In the genomic region with DNA sequence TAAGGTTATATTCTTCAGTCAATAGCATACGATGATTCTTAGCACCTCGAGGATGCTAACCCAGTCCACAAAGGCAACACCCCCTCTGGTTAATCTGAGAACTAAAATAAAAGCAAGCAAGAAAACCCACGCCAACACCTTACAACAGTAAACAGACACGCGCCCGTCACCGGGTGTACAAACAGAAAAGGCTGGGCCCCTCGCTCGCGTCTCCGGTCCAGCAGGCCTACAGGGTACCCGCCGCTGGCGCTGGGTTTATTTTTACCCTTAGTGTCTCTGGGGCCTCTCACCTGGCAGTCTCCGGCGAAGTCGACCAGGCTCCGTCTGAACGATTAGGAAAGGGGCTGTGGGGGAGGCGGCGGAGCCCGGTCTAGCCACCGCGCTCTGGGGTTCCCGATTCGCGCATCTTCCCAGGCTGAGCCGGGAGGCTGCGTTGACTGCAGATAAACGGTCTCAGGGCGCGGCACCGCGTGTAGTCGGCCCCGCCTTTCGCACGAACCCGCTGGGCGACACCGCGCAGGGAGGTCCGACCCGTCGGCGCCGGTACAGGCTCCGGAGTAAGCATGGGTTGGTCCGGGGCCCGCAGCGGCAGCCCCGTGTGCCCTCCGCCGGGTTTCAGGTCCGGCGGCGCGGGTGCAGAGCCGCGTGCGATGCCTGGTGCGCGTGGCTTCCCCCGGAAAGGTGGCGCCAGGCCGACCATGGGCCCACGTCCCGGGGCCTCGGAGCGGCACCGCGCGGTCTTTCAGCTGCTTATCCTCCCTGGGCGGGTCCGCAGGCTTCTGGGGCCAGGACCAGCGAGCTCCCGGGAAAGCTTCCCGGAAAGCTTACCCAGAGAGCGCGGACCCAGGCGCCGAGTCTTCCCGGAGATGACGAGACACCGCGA, we compare ENCODE assay signal across 1 cellular context.
TF ChIP-seq lines count a peak whose summit lies in the region.

A gene with protein sequence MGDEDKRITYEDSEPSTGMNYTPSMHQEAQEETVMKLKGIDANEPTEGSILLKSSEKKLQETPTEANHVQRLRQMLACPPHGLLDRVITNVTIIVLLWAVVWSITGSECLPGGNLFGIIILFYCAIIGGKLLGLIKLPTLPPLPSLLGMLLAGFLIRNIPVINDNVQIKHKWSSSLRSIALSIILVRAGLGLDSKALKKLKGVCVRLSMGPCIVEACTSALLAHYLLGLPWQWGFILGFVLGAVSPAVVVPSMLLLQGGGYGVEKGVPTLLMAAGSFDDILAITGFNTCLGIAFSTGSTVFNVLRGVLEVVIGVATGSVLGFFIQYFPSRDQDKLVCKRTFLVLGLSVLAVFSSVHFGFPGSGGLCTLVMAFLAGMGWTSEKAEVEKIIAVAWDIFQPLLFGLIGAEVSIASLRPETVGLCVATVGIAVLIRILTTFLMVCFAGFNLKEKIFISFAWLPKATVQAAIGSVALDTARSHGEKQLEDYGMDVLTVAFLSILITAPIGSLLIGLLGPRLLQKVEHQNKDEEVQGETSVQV (minus strand): TSS at position 868 of the 883 bp plus-strand sequence. CDS start 9,211 bp downstream, outside the sequence.

TF ChIP-seq in K562, 482 proteins besides CTCF, POLR2A, EP300 and RAD21 (continued from another document and continues in another):
- TF ChIP-seq, protein P1, sequence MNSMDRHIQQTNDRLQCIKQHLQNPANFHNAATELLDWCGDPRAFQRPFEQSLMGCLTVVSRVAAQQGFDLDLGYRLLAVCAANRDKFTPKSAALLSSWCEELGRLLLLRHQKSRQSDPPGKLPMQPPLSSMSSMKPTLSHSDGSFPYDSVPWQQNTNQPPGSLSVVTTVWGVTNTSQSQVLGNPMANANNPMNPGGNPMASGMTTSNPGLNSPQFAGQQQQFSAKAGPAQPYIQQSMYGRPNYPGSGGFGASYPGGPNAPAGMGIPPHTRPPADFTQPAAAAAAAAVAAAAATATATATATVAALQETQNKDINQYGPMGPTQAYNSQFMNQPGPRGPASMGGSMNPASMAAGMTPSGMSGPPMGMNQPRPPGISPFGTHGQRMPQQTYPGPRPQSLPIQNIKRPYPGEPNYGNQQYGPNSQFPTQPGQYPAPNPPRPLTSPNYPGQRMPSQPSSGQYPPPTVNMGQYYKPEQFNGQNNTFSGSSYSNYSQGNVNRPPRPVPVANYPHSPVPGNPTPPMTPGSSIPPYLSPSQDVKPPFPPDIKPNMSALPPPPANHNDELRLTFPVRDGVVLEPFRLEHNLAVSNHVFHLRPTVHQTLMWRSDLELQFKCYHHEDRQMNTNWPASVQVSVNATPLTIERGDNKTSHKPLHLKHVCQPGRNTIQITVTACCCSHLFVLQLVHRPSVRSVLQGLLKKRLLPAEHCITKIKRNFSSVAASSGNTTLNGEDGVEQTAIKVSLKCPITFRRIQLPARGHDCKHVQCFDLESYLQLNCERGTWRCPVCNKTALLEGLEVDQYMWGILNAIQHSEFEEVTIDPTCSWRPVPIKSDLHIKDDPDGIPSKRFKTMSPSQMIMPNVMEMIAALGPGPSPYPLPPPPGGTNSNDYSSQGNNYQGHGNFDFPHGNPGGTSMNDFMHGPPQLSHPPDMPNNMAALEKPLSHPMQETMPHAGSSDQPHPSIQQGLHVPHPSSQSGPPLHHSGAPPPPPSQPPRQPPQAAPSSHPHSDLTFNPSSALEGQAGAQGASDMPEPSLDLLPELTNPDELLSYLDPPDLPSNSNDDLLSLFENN (IDR thresholded peaks at IDR 0.05; ENCODE audit: low read depth in 2 of 2, low read length in 2 of 2): no peak
- TF ChIP-seq ZKSCAN8 (CRISPR knock-in tag; IDR thresholded peaks at IDR 0.05) (no peak), MYC (IDR thresholded peaks at IDR 0.05; ENCODE audit: low read depth, low read length) (peak; percentile 96), MYC (CRISPR knock-in tag; IDR thresholded peaks at IDR 0.05; ENCODE audit: borderline replicate concordance, low read depth) (no peak), ZNF778 (CRISPR knock-in tag; IDR thresholded peaks at IDR 0.05) (no peak), HOXB6 (CRISPR knock-in tag; IDR thresholded peaks at IDR 0.05; ENCODE audit: borderline replicate concordance) (no peak), NCOA1 (IDR thresholded peaks at IDR 0.05; ENCODE audit: low read depth) (no peak), TEAD4 (IDR thresholded peaks at IDR 0.05; ENCODE audit: low read length) (no peak), TEAD4 (CRISPR knock-in tag; IDR thresholded peaks at IDR 0.05; ENCODE audit: borderline replicate concordance) (peak; percentile 95; the same call in 1 of the 2 replicates), TAF15 (IDR thresholded peaks at IDR 0.05; ENCODE audit: low read depth, low read length) (no peak), TCF7 (IDR thresholded peaks at IDR 0.05; ENCODE audit: borderline replicate concordance) (no peak), MYBL2 (IDR thresholded peaks at IDR 0.05; ENCODE audit: low read depth) (peak; percentile 20; the same call in 1 of the 2 replicates), MYBL2 (CRISPR knock-in tag; IDR thresholded peaks at IDR 0.05; ENCODE audit: borderline replicate concordance) (no peak), HNRNPK (IDR thresholded peaks at IDR 0.05; ENCODE audit: low read depth, low read length, poor library complexity, severe bottlenecking) (no peak), PRMT5 (CRISPR knock-in tag; IDR thresholded peaks at IDR 0.05) (no peak), ZNF644 (tag; IDR thresholded peaks at IDR 0.05; ENCODE audit: low read depth) (no peak), RBM34 (IDR thresholded peaks at IDR 0.05; ENCODE audit: borderline replicate concordance, insufficient read depth, low read length) (no peak), PHTF2 (CRISPR knock-in tag; IDR thresholded peaks at IDR 0.05) (no peak)
- TF ChIP-seq, protein P2, sequence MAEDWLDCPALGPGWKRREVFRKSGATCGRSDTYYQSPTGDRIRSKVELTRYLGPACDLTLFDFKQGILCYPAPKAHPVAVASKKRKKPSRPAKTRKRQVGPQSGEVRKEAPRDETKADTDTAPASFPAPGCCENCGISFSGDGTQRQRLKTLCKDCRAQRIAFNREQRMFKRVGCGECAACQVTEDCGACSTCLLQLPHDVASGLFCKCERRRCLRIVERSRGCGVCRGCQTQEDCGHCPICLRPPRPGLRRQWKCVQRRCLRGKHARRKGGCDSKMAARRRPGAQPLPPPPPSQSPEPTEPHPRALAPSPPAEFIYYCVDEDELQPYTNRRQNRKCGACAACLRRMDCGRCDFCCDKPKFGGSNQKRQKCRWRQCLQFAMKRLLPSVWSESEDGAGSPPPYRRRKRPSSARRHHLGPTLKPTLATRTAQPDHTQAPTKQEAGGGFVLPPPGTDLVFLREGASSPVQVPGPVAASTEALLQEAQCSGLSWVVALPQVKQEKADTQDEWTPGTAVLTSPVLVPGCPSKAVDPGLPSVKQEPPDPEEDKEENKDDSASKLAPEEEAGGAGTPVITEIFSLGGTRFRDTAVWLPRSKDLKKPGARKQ (CRISPR knock-in tag; IDR thresholded peaks at IDR 0.05): no peak
- TF ChIP-seq, protein P3, sequence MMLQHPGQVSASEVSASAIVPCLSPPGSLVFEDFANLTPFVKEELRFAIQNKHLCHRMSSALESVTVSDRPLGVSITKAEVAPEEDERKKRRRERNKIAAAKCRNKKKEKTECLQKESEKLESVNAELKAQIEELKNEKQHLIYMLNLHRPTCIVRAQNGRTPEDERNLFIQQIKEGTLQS (IDR thresholded peaks at IDR 0.05): no peak
- TF ChIP-seq, protein P3 (CRISPR knock-in tag; conservative IDR thresholded peaks at IDR 0.05): peak; percentile 70; the same call in 1 of the 2 replicates
- TF ChIP-seq, protein P4, sequence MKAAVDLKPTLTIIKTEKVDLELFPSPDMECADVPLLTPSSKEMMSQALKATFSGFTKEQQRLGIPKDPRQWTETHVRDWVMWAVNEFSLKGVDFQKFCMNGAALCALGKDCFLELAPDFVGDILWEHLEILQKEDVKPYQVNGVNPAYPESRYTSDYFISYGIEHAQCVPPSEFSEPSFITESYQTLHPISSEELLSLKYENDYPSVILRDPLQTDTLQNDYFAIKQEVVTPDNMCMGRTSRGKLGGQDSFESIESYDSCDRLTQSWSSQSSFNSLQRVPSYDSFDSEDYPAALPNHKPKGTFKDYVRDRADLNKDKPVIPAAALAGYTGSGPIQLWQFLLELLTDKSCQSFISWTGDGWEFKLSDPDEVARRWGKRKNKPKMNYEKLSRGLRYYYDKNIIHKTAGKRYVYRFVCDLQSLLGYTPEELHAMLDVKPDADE (conservative IDR thresholded peaks at IDR 0.05; ENCODE audit: control insufficient read depth, low read depth, low read length): peak; percentile 62; the same call in 1 of the 2 replicates
- TF ChIP-seq, protein P5, sequence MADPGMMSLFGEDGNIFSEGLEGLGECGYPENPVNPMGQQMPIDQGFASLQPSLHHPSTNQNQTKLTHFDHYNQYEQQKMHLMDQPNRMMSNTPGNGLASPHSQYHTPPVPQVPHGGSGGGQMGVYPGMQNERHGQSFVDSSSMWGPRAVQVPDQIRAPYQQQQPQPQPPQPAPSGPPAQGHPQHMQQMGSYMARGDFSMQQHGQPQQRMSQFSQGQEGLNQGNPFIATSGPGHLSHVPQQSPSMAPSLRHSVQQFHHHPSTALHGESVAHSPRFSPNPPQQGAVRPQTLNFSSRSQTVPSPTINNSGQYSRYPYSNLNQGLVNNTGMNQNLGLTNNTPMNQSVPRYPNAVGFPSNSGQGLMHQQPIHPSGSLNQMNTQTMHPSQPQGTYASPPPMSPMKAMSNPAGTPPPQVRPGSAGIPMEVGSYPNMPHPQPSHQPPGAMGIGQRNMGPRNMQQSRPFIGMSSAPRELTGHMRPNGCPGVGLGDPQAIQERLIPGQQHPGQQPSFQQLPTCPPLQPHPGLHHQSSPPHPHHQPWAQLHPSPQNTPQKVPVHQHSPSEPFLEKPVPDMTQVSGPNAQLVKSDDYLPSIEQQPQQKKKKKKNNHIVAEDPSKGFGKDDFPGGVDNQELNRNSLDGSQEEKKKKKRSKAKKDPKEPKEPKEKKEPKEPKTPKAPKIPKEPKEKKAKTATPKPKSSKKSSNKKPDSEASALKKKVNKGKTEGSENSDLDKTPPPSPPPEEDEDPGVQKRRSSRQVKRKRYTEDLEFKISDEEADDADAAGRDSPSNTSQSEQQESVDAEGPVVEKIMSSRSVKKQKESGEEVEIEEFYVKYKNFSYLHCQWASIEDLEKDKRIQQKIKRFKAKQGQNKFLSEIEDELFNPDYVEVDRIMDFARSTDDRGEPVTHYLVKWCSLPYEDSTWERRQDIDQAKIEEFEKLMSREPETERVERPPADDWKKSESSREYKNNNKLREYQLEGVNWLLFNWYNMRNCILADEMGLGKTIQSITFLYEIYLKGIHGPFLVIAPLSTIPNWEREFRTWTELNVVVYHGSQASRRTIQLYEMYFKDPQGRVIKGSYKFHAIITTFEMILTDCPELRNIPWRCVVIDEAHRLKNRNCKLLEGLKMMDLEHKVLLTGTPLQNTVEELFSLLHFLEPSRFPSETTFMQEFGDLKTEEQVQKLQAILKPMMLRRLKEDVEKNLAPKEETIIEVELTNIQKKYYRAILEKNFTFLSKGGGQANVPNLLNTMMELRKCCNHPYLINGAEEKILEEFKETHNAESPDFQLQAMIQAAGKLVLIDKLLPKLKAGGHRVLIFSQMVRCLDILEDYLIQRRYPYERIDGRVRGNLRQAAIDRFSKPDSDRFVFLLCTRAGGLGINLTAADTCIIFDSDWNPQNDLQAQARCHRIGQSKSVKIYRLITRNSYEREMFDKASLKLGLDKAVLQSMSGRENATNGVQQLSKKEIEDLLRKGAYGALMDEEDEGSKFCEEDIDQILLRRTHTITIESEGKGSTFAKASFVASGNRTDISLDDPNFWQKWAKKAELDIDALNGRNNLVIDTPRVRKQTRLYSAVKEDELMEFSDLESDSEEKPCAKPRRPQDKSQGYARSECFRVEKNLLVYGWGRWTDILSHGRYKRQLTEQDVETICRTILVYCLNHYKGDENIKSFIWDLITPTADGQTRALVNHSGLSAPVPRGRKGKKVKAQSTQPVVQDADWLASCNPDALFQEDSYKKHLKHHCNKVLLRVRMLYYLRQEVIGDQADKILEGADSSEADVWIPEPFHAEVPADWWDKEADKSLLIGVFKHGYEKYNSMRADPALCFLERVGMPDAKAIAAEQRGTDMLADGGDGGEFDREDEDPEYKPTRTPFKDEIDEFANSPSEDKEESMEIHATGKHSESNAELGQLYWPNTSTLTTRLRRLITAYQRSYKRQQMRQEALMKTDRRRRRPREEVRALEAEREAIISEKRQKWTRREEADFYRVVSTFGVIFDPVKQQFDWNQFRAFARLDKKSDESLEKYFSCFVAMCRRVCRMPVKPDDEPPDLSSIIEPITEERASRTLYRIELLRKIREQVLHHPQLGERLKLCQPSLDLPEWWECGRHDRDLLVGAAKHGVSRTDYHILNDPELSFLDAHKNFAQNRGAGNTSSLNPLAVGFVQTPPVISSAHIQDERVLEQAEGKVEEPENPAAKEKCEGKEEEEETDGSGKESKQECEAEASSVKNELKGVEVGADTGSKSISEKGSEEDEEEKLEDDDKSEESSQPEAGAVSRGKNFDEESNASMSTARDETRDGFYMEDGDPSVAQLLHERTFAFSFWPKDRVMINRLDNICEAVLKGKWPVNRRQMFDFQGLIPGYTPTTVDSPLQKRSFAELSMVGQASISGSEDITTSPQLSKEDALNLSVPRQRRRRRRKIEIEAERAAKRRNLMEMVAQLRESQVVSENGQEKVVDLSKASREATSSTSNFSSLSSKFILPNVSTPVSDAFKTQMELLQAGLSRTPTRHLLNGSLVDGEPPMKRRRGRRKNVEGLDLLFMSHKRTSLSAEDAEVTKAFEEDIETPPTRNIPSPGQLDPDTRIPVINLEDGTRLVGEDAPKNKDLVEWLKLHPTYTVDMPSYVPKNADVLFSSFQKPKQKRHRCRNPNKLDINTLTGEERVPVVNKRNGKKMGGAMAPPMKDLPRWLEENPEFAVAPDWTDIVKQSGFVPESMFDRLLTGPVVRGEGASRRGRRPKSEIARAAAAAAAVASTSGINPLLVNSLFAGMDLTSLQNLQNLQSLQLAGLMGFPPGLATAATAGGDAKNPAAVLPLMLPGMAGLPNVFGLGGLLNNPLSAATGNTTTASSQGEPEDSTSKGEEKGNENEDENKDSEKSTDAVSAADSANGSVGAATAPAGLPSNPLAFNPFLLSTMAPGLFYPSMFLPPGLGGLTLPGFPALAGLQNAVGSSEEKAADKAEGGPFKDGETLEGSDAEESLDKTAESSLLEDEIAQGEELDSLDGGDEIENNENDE (IDR thresholded peaks at IDR 0.05; ENCODE audit: low read depth, low read length): no peak
- TF ChIP-seq, protein P6, sequence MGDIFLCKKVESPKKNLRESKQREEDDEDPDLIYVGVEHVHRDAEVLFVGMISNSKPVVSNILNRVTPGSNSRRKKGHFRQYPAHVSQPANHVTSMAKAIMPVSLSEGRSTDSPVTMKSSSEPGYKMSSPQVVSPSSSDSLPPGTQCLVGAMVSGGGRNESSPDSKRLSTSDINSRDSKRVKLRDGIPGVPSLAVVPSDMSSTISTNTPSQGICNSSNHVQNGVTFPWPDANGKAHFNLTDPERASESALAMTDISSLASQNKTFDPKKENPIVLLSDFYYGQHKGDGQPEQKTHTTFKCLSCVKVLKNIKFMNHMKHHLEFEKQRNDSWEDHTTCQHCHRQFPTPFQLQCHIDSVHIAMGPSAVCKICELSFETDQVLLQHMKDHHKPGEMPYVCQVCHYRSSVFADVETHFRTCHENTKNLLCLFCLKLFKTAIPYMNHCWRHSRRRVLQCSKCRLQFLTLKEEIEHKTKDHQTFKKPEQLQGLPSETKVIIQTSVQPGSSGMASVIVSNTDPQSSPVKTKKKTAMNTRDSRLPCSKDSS (IDR thresholded peaks at IDR 0.05; ENCODE audit: low read depth, partially characterized antibody): no peak
